In the genomic region with DNA sequence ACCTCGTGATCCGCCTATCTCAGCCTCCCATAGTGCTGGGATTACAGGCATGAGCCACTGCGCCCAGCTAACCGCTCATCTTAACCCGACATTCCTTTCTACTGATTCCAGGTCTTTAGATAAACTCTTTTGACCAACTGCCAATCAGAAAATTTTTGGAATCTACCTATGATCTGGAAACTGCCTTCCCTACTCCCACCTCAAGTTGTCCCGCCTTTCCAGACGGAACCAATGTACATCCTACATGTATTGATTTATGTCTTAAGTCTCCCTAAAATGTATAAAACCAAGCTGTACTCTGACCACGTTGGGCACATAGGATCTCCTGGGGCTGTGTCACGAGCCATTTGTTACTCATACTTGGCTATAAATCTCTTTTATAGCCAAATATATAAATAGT, we compare ENCODE assay signal across 26 cellular contexts. TPM values are rescaled to one million over a fixed set of nuclear protein-coding genes. Genes with fewer than 3 reads are reported as not detected.
A peak's percentile ranks its signal among the peaks of the same experiment; 100 is the strongest.
DNase-seq lines count a peak whose midpoint lies in the region; ATAC-seq, FAIRE-seq and TF ChIP-seq lines count a peak whose summit lies in the region.
"Had no signal": no experiment of that assay in that cellular context is flagged by ENCODE, and none has a peak within 500 bp of the region (broad histone marks: within the 10 kb centered on the region; RNA-seq: fewer than 3 reads in every experiment).

No MANE protein-coding gene starts in this region.

- H3K27me3 Mint-ChIP-seq in chondrocyte (ENCODE audit: low read depth) (no peaks in the 10 kb centered on the region), GM23338 (ENCODE audit: insufficient read depth, low read depth, poor library complexity) (peaks cover 7% of the 10 kb centered on the region)
- H3K27me3 Mint-ChIP-seq: activated T-cell treated with anti-CD3 and anti-CD28 coated beads, Interleukin-2, amount 50 U/mL, for 24 hours; CD4-positive, alpha-beta T cell; natural killer cell treated with Interleukin-12 subunit alpha and Interleukin-12 subunit beta and Interleukin-15 and Interleukin-18, amount 100 ng/mL, for 72 hours had no signal

- DNase-seq in H54 (ENCODE audit: insufficient read length, low spot score) (peak; percentile 31), M059J (ENCODE audit: low read depth) (peak; percentile 48), chondrocyte (ENCODE audit: low spot score) (no peak), posterior vena cava (ENCODE audit: low spot score) (peak; percentile 20), sigmoid colon (no peak), cortex of kidney (lab: John Stamatoyannopoulos, UW) (no peak), GM23338 (ENCODE audit: low spot score) (no peak)
- DNase-seq: activated CD4-positive, alpha-beta T cell treated with anti-CD3 and anti-CD28 coated beads for 1 hour; activated CD8-positive, alpha-beta memory T cell treated with anti-CD3 and anti-CD28 coated beads for 24 hours; effector memory CD4-positive, alpha-beta T cell had no signal

- H3K36me3 Mint-ChIP-seq in chondrocyte (ENCODE audit: low read depth) = no peaks in the 10 kb centered on the region
- H3K36me3 Mint-ChIP-seq in GM23338 (ENCODE audit: low read depth) = no peaks in the 10 kb centered on the region
- H3K36me3 Mint-ChIP-seq: natural killer cell treated with Interleukin-12 subunit alpha and Interleukin-12 subunit beta and Interleukin-15 and Interleukin-18, amount 100 ng/mL, for 72 hours had no signal

- 74 to 88% methylated on average over 9 of the region's 9 CpGs for WGBS in sigmoid colon, 2 donors

- no peaks in the 10 kb centered on the region for H3K9me3 ChIP-seq in sigmoid colon
- H3K9me3 ChIP-seq: adrenal gland, gastroesophageal sphincter, pancreas, right atrium auricular region, thoracic aorta had no signal

- no peak overlapping the region for H3K4me2 ChIP-seq in GM23338

- no peak for TF ChIP-seq EP300 in sigmoid colon (IDR thresholded peaks at IDR 0.05)

- TF ChIP-seq POLR2A in H54 (IDR thresholded peaks at IDR 0.05; ENCODE audit: low read depth, low read length) (no peak), sigmoid colon (IDR thresholded peaks at IDR 0.05) (no peak)

- TF ChIP-seq CTCF in chondrocyte (IDR thresholded peaks at IDR 0.05) (peak; percentile 42), sigmoid colon (IDR thresholded peaks at IDR 0.05) (no peak), GM23338 (conservative IDR thresholded peaks at IDR 0.05; ENCODE audit: low read depth in 2 of 2) (no peak)

- H2AFZ ChIP-seq in GM23338 = no peak overlapping the region

- H3K4me1 Mint-ChIP-seq in chondrocyte (ENCODE audit: low read depth) (peaks cover 24% of the 10 kb centered on the region), GM23338 (peaks cover 15% of the 10 kb centered on the region)

- H3K9me2 ChIP-seq in GM23338 (ENCODE audit: insufficient read depth) = no peaks in the 10 kb centered on the region

- H3K27ac ChIP-seq in sigmoid colon = no peak overlapping the region
- no peak overlapping the region for H3K27ac ChIP-seq in GM23338 (ENCODE audit: low read depth)
- H3K27ac ChIP-seq: adrenal gland, brain microvascular endothelial cell, gastroesophageal sphincter, pancreas, right atrium auricular region, thoracic aorta had no signal

- intact Hi-C loops in posterior vena cava (cut with DNase I) = no loop called here
- intact Hi-C loops in sigmoid colon (cut with DNase I) = no loop called here

- H3K4me3 Mint-ChIP-seq in chondrocyte (ENCODE audit: unreplicated experiment) (no peak overlapping the region), GM23338 (no peak overlapping the region)
- H3K4me3 Mint-ChIP-seq: activated T-cell treated with anti-CD3 and anti-CD28 coated beads, Interleukin-2, amount 50 U/mL, for 24 hours; CD4-positive, alpha-beta T cell; natural killer cell treated with Interleukin-12 subunit alpha and Interleukin-12 subunit beta and Interleukin-15 and Interleukin-18, amount 100 ng/mL, for 72 hours had no signal

- H3K36me3 ChIP-seq in sigmoid colon (no peaks in the 10 kb centered on the region), GM23338 (ENCODE audit: insufficient read depth) (no peaks in the 10 kb centered on the region)
- H3K36me3 ChIP-seq: adrenal gland, brain microvascular endothelial cell, gastroesophageal sphincter, pancreas, right atrium auricular region, thoracic aorta had no signal

- peaks cover 10% of the 10 kb centered on the region for H3K9me3 Mint-ChIP-seq in chondrocyte (ENCODE audit: low read depth)
- no peaks in the 10 kb centered on the region; the same call in 2 of the 3 replicates for H3K9me3 Mint-ChIP-seq in GM23338
- H3K9me3 Mint-ChIP-seq: activated T-cell treated with anti-CD3 and anti-CD28 coated beads, Interleukin-2, amount 50 U/mL, for 24 hours; CD4-positive, alpha-beta T cell; natural killer cell treated with Interleukin-12 subunit alpha and Interleukin-12 subunit beta and Interleukin-15 and Interleukin-18, amount 100 ng/mL, for 72 hours had no signal

- H3K27me3 ChIP-seq in sigmoid colon (no peaks in the 10 kb centered on the region), GM23338 (ENCODE audit: insufficient read depth) (no peaks in the 10 kb centered on the region)
- H3K27me3 ChIP-seq: adrenal gland, brain microvascular endothelial cell, gastroesophageal sphincter, pancreas, right atrium auricular region had no signal

- no peaks in the 10 kb centered on the region for H3F3A ChIP-seq in GM23338 (replicated peaks; ENCODE audit: low read depth)

- no peaks in the 10 kb centered on the region for H4K20me1 ChIP-seq in GM23338 (replicated peaks; ENCODE audit: insufficient read depth)

- ATAC-seq in GM23338 = no peak
- ATAC-seq: gastroesophageal sphincter; natural killer cell treated with Interleukin-12 subunit alpha and Interleukin-12 subunit beta and Interleukin-15 and Interleukin-18, amount 100 ng/mL, for 72 hours had no signal

- H3K4me1 ChIP-seq in sigmoid colon (no peaks in the 10 kb centered on the region), GM23338 (ENCODE audit: insufficient read depth) (no peaks in the 10 kb centered on the region)
- H3K4me1 ChIP-seq: adrenal gland, gastroesophageal sphincter, pancreas, right atrium auricular region had no signal

- H3K27ac Mint-ChIP-seq in chondrocyte (ENCODE audit: unreplicated experiment) (peak overlapping the region; percentile 10), GM23338 (no peak overlapping the region)
- H3K27ac Mint-ChIP-seq: activated T-cell treated with anti-CD3 and anti-CD28 coated beads, Interleukin-2, amount 50 U/mL, for 24 hours; CD4-positive, alpha-beta T cell; natural killer cell treated with Interleukin-12 subunit alpha and Interleukin-12 subunit beta and Interleukin-15 and Interleukin-18, amount 100 ng/mL, for 72 hours had no signal

- H3K4me3 ChIP-seq in sigmoid colon = no peak overlapping the region
- H3K4me3 ChIP-seq in GM23338 = no peak overlapping the region
- H3K4me3 ChIP-seq: adrenal gland, gastroesophageal sphincter, pancreas, right atrium auricular region, thoracic aorta had no signal

- H3K79me2 ChIP-seq in GM23338 (replicated peaks; ENCODE audit: insufficient read depth) = no peaks in the 10 kb centered on the region

- FAIRE-seq in H54 (lab: Jason Lieb, UNC) = no peak
- FAIRE-seq: islet of Langerhans, pancreas had no signal

RNA-seq across cellular contexts. Expression of gene NEU2, which starts 3.2 kb away (rescaled TPM):
- not detected in 2 replicates for total RNA-seq in M059J (2014; rRNA removed; shearing (Covaris generic))
- total RNA-seq in chondrocyte (not detected in 3 replicates), posterior vena cava (not detected), sigmoid colon (not detected)
- polyA plus RNA-seq in sigmoid colon (not detected), GM23338 (2016; fragmentation: Nextera tagmentation; extraction: Ambion mirVana) (not detected in 2 replicates)
- total RNA-seq in GM23338 (2014; rRNA removed; shearing (Covaris generic)) = not detected in 2 replicates
- total RNA-seq: adrenal gland; CD4-positive, alpha-beta T cell; esophagus mucosa; G401; gastroesophageal sphincter; H1; liver; natural killer cell treated with Interleukin-12 subunit alpha and Interleukin-12 subunit beta and Interleukin-15 and Interleukin-18, amount 100 ng/mL, for 72 hours; pancreas; right atrium auricular region; SK-MEL-5; T-helper 1 cell treated with Interleukin-12 subunit alpha and Interleukin-12 subunit beta and Interleukin-4 antibody, amounts not matched to agents 30 ng/mL and 1 ng/mL, for 36 hours; thoracic aorta had no signal
- polyA plus RNA-seq: adrenal gland, liver, pancreas had no signal

RNA-seq across cellular contexts. Expression of gene NGEF, which starts 16.3 kb away (rescaled TPM):
- 3.5 and 7.8 TPM in 2 replicates for total RNA-seq in M059J (2014; rRNA removed; shearing (Covaris generic))
- total RNA-seq in chondrocyte (0.10 to 0.46 TPM in 2 of 3 replicates, not detected in the other), posterior vena cava (1 to 10 TPM in 1 of 2 donors, under 1 TPM in 1; 0.88 to 5.3 TPM), sigmoid colon (under 1 TPM in 2 of 4 donors, not detected in 2; 0.28 to 0.36 TPM)
- polyA plus RNA-seq in sigmoid colon (10 to 100 TPM; 10.8 to 13.9 (median 13.6) TPM), GM23338 (2016; fragmentation: Nextera tagmentation; extraction: Ambion mirVana) (1.8 and 1.9 TPM in 2 replicates)
- total RNA-seq in GM23338 (2014; rRNA removed; shearing (Covaris generic)) = 4.2 and 5.4 TPM in 2 replicates
- total RNA-seq: CD4-positive, alpha-beta T cell; natural killer cell treated with Interleukin-12 subunit alpha and Interleukin-12 subunit beta and Interleukin-15 and Interleukin-18, amount 100 ng/mL, for 72 hours; SK-MEL-5; T-helper 1 cell treated with Interleukin-12 subunit alpha and Interleukin-12 subunit beta and Interleukin-4 antibody, amounts not matched to agents 30 ng/mL and 1 ng/mL, for 36 hours had no signal

RNA-seq across cellular contexts. Expression of gene INPP5D, which starts 30.8 kb away (rescaled TPM):
- total RNA-seq in M059J (2014; rRNA removed; shearing (Covaris generic)) = not detected in 2 replicates
- total RNA-seq in chondrocyte (0.20 to 0.48 TPM (median 0.21 TPM) in 3 replicates), posterior vena cava (10 to 100 TPM; 14.0 to 19.9 TPM), sigmoid colon (10 to 100 TPM in 1 of 4 donors, 1 to 10 TPM in 3; 6.4 to 20.8 (median 9.4) TPM)
- polyA plus RNA-seq in sigmoid colon (10 to 100 TPM in 1 of 3 donors, 1 to 10 TPM in 2; 4.2 to 44.8 (median 4.4) TPM), GM23338 (2016; fragmentation: Nextera tagmentation; extraction: Ambion mirVana) (5.4 and 6.6 TPM in 2 replicates)
- total RNA-seq in GM23338 (2014; rRNA removed; shearing (Covaris generic)) = 8.0 and 8.3 TPM in 2 replicates

Comparison
In these comparisons a context has a peak if more than half of its experiments do, and no peak if none do; other contexts are left out.
1. DNase-seq: peak in H54 (single experiment), M059J (single experiment) and posterior vena cava (single experiment); none in chondrocyte (single experiment), sigmoid colon (single experiment), cortex of kidney (single experiment) and GM23338 (single experiment).